In the genomic region with DNA sequence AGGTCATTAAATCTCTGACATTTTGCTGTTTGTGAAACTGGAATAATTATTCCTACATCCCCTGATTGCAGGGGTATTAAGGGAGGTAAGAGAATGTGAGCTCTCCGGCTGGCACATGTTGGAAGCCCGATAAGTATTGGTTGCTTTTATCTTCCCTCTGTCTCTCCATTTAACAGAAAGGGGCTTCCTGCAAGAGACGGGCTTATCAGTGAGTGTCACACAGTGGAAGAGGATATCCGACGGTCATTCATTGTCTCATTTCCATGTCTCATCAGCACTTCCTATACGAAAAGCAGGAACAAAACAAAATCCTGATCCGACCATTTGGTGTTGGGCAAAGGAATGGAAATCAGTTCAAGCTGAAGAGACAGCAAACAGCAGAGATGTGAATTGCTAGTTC, we compare ENCODE assay signal across 23 cellular contexts. TPM values are rescaled to one million over a fixed set of nuclear protein-coding genes. Genes with fewer than 3 reads are reported as not detected.
A peak's percentile ranks its signal among the peaks of the same experiment; 100 is the strongest.
DNase-seq lines count a peak whose midpoint lies in the region; ATAC-seq, FAIRE-seq and TF ChIP-seq lines count a peak whose summit lies in the region.
"Had no signal": no experiment of that assay in that cellular context is flagged by ENCODE, and none has a peak within 500 bp of the region (broad histone marks: within the 10 kb centered on the region; RNA-seq: fewer than 3 reads in every experiment).

No MANE protein-coding gene starts in this region.

- H3K9me1 ChIP-seq in endothelial cell of umbilical vein (replicated peaks; ENCODE audit: control insufficient read depth, extremely low read depth, insufficient read depth, low read length) = no peaks in the 10 kb centered on the region

- SMC1A ChIA-PET in GM12878 (lab: Charles Lee; ENCODE audit: uncharacterized antibody, unreplicated experiment) = no interaction called here

- POLR2A ChIA-PET in GM12878 (lab: Charles Lee) (no interaction called here), endothelial cell of umbilical vein (lab: Charles Lee) (no interaction called here)

- RAD21 ChIA-PET in GM12878 (lab: Charles Lee; ENCODE audit: unreplicated experiment) = no interaction called here

- no peaks in the 10 kb centered on the region for H3K79me2 ChIP-seq in GM12878 (ENCODE audit: control insufficient read depth, insufficient read depth, low read length)
- H3K79me2 ChIP-seq in endothelial cell of umbilical vein (ENCODE audit: control insufficient read depth, insufficient read depth, low read length) = no peaks in the 10 kb centered on the region

- BruUV-seq in GM12878 (replicated peaks; lab: Mats Ljungman, UMichigan) (no TSS peak), endothelial cell of umbilical vein (replicated peaks; lab: Mats Ljungman, UMichigan) (no TSS peak)

- TF ChIP-seq CTCF in GM12878 (IDR thresholded peaks at IDR 0.05 in 2 of 3, conservative IDR thresholded peaks at IDR 0.05 in 1 of 3; ENCODE audit: control insufficient read depth in 2 of 3, extremely low read depth in 1 of 3, insufficient read depth in 1 of 3, low read depth in 3 of 3, low read length in 3 of 3) (no peak), endothelial cell of umbilical vein (IDR thresholded peaks at IDR 0.05; ENCODE audit: extremely low read depth in 1 of 2, insufficient read depth in 1 of 2, low read depth in 1 of 2, low read length in 2 of 2) (no peak)

- H3K9ac ChIP-seq in GM12878 (ENCODE audit: control insufficient read depth, insufficient read depth, low read length) = no peak overlapping the region
- H3K9ac ChIP-seq in endothelial cell of umbilical vein (replicated peaks; ENCODE audit: extremely low read depth, insufficient read depth, low read length) = no peak overlapping the region
- H3K9ac ChIP-seq: GM23248, SK-N-SH had no signal

- no peak overlapping the region for H3K27ac ChIP-seq in GM12878 (ENCODE audit: control insufficient read depth, insufficient read depth)
- no peak overlapping the region for H3K27ac ChIP-seq in endothelial cell of umbilical vein (ENCODE audit: insufficient read depth, low read depth, low read length)
- H3K27ac ChIP-seq: GM23248 had no signal

- H3K27me3 ChIP-seq in GM12878 (replicated peaks in 1 of 2; ENCODE audit: control insufficient read depth in 2 of 2, insufficient read depth in 2 of 2, low read length in 1 of 2) = no peaks in the 10 kb centered on the region
- peaks cover 2 to 3% of the 10 kb centered on the region in 2 experiments for H3K27me3 ChIP-seq in endothelial cell of umbilical vein (ENCODE audit: control insufficient read depth in 2 of 2, insufficient read depth in 2 of 2, low read length in 2 of 2)
- H3K27me3 ChIP-seq: MG63 had no signal

- no peaks in the 10 kb centered on the region for H4K20me1 ChIP-seq in GM12878 (ENCODE audit: control insufficient read depth, insufficient read depth)
- no peaks in the 10 kb centered on the region for H4K20me1 ChIP-seq in endothelial cell of umbilical vein (replicated peaks; ENCODE audit: control insufficient read depth, extremely low read depth, insufficient read depth, low read length)

- H3K4me1 ChIP-seq in GM12878 (ENCODE audit: control insufficient read depth, insufficient read depth, low read length) (peaks cover 4% of the 10 kb centered on the region), endothelial cell of umbilical vein (ENCODE audit: control insufficient read depth, extremely low read depth, insufficient read depth, low read length) (peaks cover 12% of the 10 kb centered on the region)

- in situ Hi-C loops in GM12878 (cut with MboI) = no loop called here

- CTCF ChIA-PET in GM12878 (lab: Yijun Ruan, JAX) (no interaction called here), endothelial cell of umbilical vein (lab: Charles Lee) (no interaction called here)

- H2AFZ ChIP-seq in GM12878 (ENCODE audit: control insufficient read depth, low read depth, low read length) = no peak overlapping the region
- H2AFZ ChIP-seq in endothelial cell of umbilical vein (ENCODE audit: low read depth, low read length) = peak overlapping the region; percentile 1
- H2AFZ ChIP-seq: GM23248 had no signal

- no peak for TF ChIP-seq EP300 in GM12878 (IDR thresholded peaks at IDR 0.05; ENCODE audit: borderline replicate concordance in 1 of 2, control insufficient read depth in 1 of 2, low read depth in 2 of 2, low read length in 2 of 2)

- no peak for TF ChIP-seq POLR2A in GM12878 (IDR thresholded peaks at IDR 0.05; ENCODE audit: low read depth, low read length)
- no peak for TF ChIP-seq POLR2A in endothelial cell of umbilical vein (IDR thresholded peaks at IDR 0.05; ENCODE audit: low read depth, low read length)

- DNase-seq in OCI-M1 (lab: John Stamatoyannopoulos, UW) (peak; percentile 4), GM12878 (ENCODE audit: low read depth, low spot score) (no peak), endothelial cell of umbilical vein (ENCODE audit: low read depth, low spot score) (peak; percentile 36), lung microvascular endothelial cell (ENCODE audit: low read depth in 2 of 2) (peak; percentile 68 to 99), DMS79 (lab: John Stamatoyannopoulos, UW) (no peak), T-helper 9 cell (no peak), glomerular visceral epithelial cell (ENCODE audit: extremely low spot score) (no peak)
- no peak for DNase-seq in activated CD4-positive, alpha-beta T cell treated with anti-CD3 and anti-CD28 coated beads for 4 hours
- DNase-seq: DMS153, H7, KG1, MG63, NCI-H1417, NCI-H1694, NCI-H2081, NCI-H2171, NCI-H226, NCI-H510A, PC-3, SK-N-SH had no signal

- intact Hi-C loops in GM12878 (cut with micrococcal nuclease; ENCODE audit: unreplicated experiment) = no loop called here
- intact Hi-C loops in endothelial cell of umbilical vein (cut with micrococcal nuclease) = no loop called here

- no peaks in the 10 kb centered on the region for H3K36me3 ChIP-seq in GM12878 (ENCODE audit: control insufficient read depth in 2 of 2, insufficient read depth in 2 of 2, low read length in 1 of 2)
- no peaks in the 10 kb centered on the region for H3K36me3 ChIP-seq in endothelial cell of umbilical vein (ENCODE audit: control insufficient read depth in 2 of 2, extremely low read depth in 1 of 2, insufficient read depth in 2 of 2, low read length in 2 of 2)
- H3K36me3 ChIP-seq: MG63 had no signal

- no peak overlapping the region for H3K4me2 ChIP-seq in GM12878 (ENCODE audit: control insufficient read depth, insufficient read depth)
- H3K4me2 ChIP-seq in endothelial cell of umbilical vein (ENCODE audit: insufficient read depth, low read length) = peak overlapping the region; percentile 2
- H3K4me2 ChIP-seq: SK-N-SH had no signal

- H3K4me3 ChIP-seq in GM12878 (no peak overlapping the region), endothelial cell of umbilical vein (replicated peaks in 1 of 3; ENCODE audit: insufficient read depth in 1 of 3, low read depth in 1 of 3, low read length in 3 of 3) (no peak overlapping the region)
- H3K4me3 ChIP-seq: GM23248, MG63 had no signal

- ATAC-seq in GM12878 = no peak

- WGBS in GM12878 (ENCODE audit: insufficient coverage, insufficient replicate concordance, low lambda C conversion rate, missing lambda C conversion rate) = 99% methylated on average over 7 of the region's 7 CpGs

- no peaks in the 10 kb centered on the region for H3K9me3 ChIP-seq in GM12878 (replicated peaks; ENCODE audit: control insufficient read depth, insufficient read depth, low read length)
- H3K9me3 ChIP-seq in endothelial cell of umbilical vein (replicated peaks; ENCODE audit: control insufficient read depth, insufficient read depth, low read length) = no peaks in the 10 kb centered on the region
- H3K9me3 ChIP-seq: MG63, SK-N-SH had no signal

- FAIRE-seq in GM12878 (lab: Jason Lieb, UNC) (peak; percentile 31), endothelial cell of umbilical vein (lab: Jason Lieb, UNC) (peak; percentile 52)
- FAIRE-seq: GM18507, HTR-8/SVneo had no signal

- dilution Hi-C loops in endothelial cell of umbilical vein (cut with MboI; ENCODE audit: extremely low pct_ligation_motif_present, low sequenced_read_pairs) = no loop called here

- TF ChIP-seq RAD21 in GM12878 (IDR thresholded peaks at IDR 0.05; ENCODE audit: insufficient read depth, low read depth, low read length) = no peak

RNA-seq across cellular contexts. Expression of gene DYRK4, which starts 10.7 kb away (rescaled TPM):
- 15.5 and 26.3 TPM in 2 replicates for total RNA-seq in GM12878 (2013; cell fraction: nucleolus; rRNA removed)
- total RNA-seq in GM12878 (2014; rRNA removed) (47.5 and 53.9 TPM in 2 replicates), GM12878 (2014; rRNA removed; fragmentation: Illumina TruSeq; extraction: Trizol) (43.7 and 44.1 TPM in 2 replicates), GM12878 (2021) (29.9 and 30.8 TPM in 2 replicates), endothelial cell of umbilical vein (38.7 and 47.0 TPM in 2 replicates), lung microvascular endothelial cell (47.1 and 47.8 TPM in 2 replicates)
- polyA plus RNA-seq in GM12878 (2011; ENCODE audit: low read depth) = 25.1 TPM
- polyA plus RNA-seq in GM12878 (2011; rRNA removed) (52.1 and 54.9 TPM in 2 replicates), GM12878 (2014; fragmentation: Illumina TruSeq; extraction: Trizol) (39.5 and 52.7 TPM in 2 replicates), GM12878 (2014; fragmentation: Nextera tagmentation; extraction: Ambion mirVana) (10 to 100 TPM; 61.4 to 66.7 TPM), GM12878 (2014; rRNA removed) (46.1 and 56.1 TPM in 2 replicates), GM12878 (2016; fragmentation: Nextera tagmentation; extraction: Ambion mirVana) (10 to 100 TPM; 41.4 to 43.0 TPM), endothelial cell of umbilical vein (45.4 and 48.7 TPM in 2 replicates)
- polyA plus RNA-seq in GM12878 (2011; cell fraction: cytosol; rRNA removed) = 35.2 and 38.3 TPM in 2 replicates
- polyA plus RNA-seq in GM12878 (2011; cell fraction: nucleus; rRNA removed) = 54.4 and 89.0 TPM in 2 replicates
- polyA plus RNA-seq in GM12878 (2012) = 27.4 and 36.1 TPM in 2 replicates
- 23.3 and 24.0 TPM in 2 replicates for polyA minus RNA-seq in GM12878 (2011; rRNA and poly(A)+ RNA removed)
- polyA minus RNA-seq in GM12878 (2011; cell fraction: cytosol; rRNA and poly(A)+ RNA removed) = 6.0 and 10.4 TPM in 2 replicates
- 21.6 and 21.9 TPM in 2 replicates for polyA minus RNA-seq in GM12878 (2011; cell fraction: nucleus; rRNA and poly(A)+ RNA removed)
- 67.7 and 86.7 TPM in 2 replicates for polyA plus RNA-seq in endothelial cell of umbilical vein (2011; cell fraction: cytosol; rRNA removed)
- 58.7 and 68.9 TPM in 2 replicates for polyA plus RNA-seq in endothelial cell of umbilical vein (2011; cell fraction: nucleus; rRNA removed)
- polyA plus RNA-seq in endothelial cell of umbilical vein (2012) = 41.4 and 47.0 TPM in 2 replicates
- 33.2 and 41.0 TPM in 2 replicates for polyA minus RNA-seq in endothelial cell of umbilical vein
- polyA minus RNA-seq in endothelial cell of umbilical vein (2011; cell fraction: cytosol; rRNA and poly(A)+ RNA removed) = 8.8 TPM
- 12.8 and 16.6 TPM in 2 replicates for polyA minus RNA-seq in endothelial cell of umbilical vein (2011; cell fraction: nucleus; rRNA and poly(A)+ RNA removed)

RNA-seq across cellular contexts. Expression of gene RAD51AP1, which starts 34.0 kb away (rescaled TPM):
- 72.7 and 82.0 TPM in 2 replicates for total RNA-seq in GM12878 (2013; cell fraction: nucleolus; rRNA removed)
- total RNA-seq in GM12878 (2014; rRNA removed) (22.3 and 32.6 TPM in 2 replicates), GM12878 (2014; rRNA removed; fragmentation: Illumina TruSeq; extraction: Trizol) (44.9 and 48.7 TPM in 2 replicates), GM12878 (2021) (29.7 and 31.9 TPM in 2 replicates), endothelial cell of umbilical vein (23.1 and 23.4 TPM in 2 replicates), lung microvascular endothelial cell (2.4 and 7.6 TPM in 2 replicates)
- polyA plus RNA-seq in GM12878 (2011; ENCODE audit: low read depth) = 14.9 TPM
- polyA plus RNA-seq in GM12878 (2011; rRNA removed) (47.5 and 87.5 TPM in 2 replicates), GM12878 (2014; fragmentation: Illumina TruSeq; extraction: Trizol) (56.7 and 69.4 TPM in 2 replicates), GM12878 (2014; fragmentation: Nextera tagmentation; extraction: Ambion mirVana) (10 to 100 TPM; 71.4 to 86.0 TPM), GM12878 (2014; rRNA removed) (24.8 and 29.6 TPM in 2 replicates), GM12878 (2016; fragmentation: Nextera tagmentation; extraction: Ambion mirVana) (10 to 100 TPM; 53.0 to 60.0 TPM), endothelial cell of umbilical vein (5.2 and 9.0 TPM in 2 replicates)
- 10.4 and 12.7 TPM in 2 replicates for polyA plus RNA-seq in GM12878 (2011; cell fraction: cytosol; rRNA removed)
- 33.5 and 36.6 TPM in 2 replicates for polyA plus RNA-seq in GM12878 (2011; cell fraction: nucleus; rRNA removed)
- 17.7 and 20.3 TPM in 2 replicates for polyA plus RNA-seq in GM12878 (2012)
- polyA minus RNA-seq in GM12878 (2011; rRNA and poly(A)+ RNA removed) = 7.5 and 9.4 TPM in 2 replicates
- 6.0 and 6.2 TPM in 2 replicates for polyA minus RNA-seq in GM12878 (2011; cell fraction: cytosol; rRNA and poly(A)+ RNA removed)
- 15.2 and 17.3 TPM in 2 replicates for polyA minus RNA-seq in GM12878 (2011; cell fraction: nucleus; rRNA and poly(A)+ RNA removed)
- 11.0 and 14.4 TPM in 2 replicates for polyA plus RNA-seq in endothelial cell of umbilical vein (2011; cell fraction: cytosol; rRNA removed)
- polyA plus RNA-seq in endothelial cell of umbilical vein (2011; cell fraction: nucleus; rRNA removed) = 17.9 and 38.4 TPM in 2 replicates
- polyA plus RNA-seq in endothelial cell of umbilical vein (2012) = 9.6 and 20.0 TPM in 2 replicates
- polyA minus RNA-seq in endothelial cell of umbilical vein = 3.0 and 5.5 TPM in 2 replicates
- 12.2 TPM for polyA minus RNA-seq in endothelial cell of umbilical vein (2011; cell fraction: cytosol; rRNA and poly(A)+ RNA removed)
- 8.2 and 14.4 TPM in 2 replicates for polyA minus RNA-seq in endothelial cell of umbilical vein (2011; cell fraction: nucleus; rRNA and poly(A)+ RNA removed)

Comparison
In these comparisons a context has a peak if more than half of its experiments do, and no peak if none do; other contexts are left out.
1. DNase-seq: peak in OCI-M1 (single experiment), endothelial cell of umbilical vein (single experiment) and lung microvascular endothelial cell (2 of 2); none in GM12878 (single experiment), DMS79 (single experiment), T-helper 9 cell (single experiment), activated CD4-positive, alpha-beta T cell treated with anti-CD3 and anti-CD28 coated beads for 4 hours (0 of 2) and glomerular visceral epithelial cell (single experiment).